In the genomic region with DNA sequence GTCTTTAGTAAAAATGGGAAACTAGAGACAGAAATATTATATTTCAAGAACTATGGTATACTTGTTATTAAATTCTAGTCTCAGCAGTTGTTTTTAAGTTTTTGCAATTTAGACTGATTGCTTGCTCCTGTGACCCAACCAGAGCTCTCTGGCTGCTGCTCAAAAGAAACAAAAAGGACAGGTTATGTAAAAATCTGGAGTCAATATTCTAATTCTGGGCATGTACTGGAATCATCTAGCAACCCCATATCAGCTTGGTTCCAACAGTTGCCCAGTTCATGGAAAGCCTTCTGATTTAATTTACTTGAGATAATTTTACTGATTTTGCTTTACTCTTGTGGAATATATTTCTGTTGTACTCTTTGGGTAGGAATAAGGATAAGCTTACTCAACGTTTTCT, we compare ENCODE assay signal across 29 cellular contexts. TPM values are rescaled to one million over a fixed set of nuclear protein-coding genes. Genes with fewer than 3 reads are reported as not detected.
"Had no signal": no experiment of that assay in that cellular context is flagged by ENCODE, and none has a peak within 500 bp of the region (broad histone marks: within the 10 kb centered on the region; RNA-seq: fewer than 3 reads in every experiment).

No MANE protein-coding gene starts in this region.

- H3K27ac Mint-ChIP-seq: mesothelial cell of epicardium, naive B cell had no signal

- H3K27ac ChIP-seq: coronary artery, dorsolateral prefrontal cortex, epithelial cell of prostate, esophagus squamous epithelium, gastrocnemius medialis, heart right ventricle, left ventricle myocardium inferior, lower lobe of right lung had no signal

- H3K4me1 ChIP-seq: gastrocnemius medialis, heart right ventricle, left ventricle myocardium inferior, lower lobe of right lung had no signal

- DNase-seq: dermis blood vessel endothelial cell; dorsolateral prefrontal cortex; effector CD4-positive, alpha-beta T cell; effector memory CD4-positive, alpha-beta T cell; erythroblast; esophagus squamous epithelium; foreskin fibroblast; foreskin melanocyte; gastrocnemius medialis; glutamatergic neuron; head of caudate nucleus; heart right ventricle; hippocampal formation; left cardiac atrium; left ventricle myocardium inferior; lower lobe of right lung; mesenchymal stem cell; mucosa of descending colon; naive B cell had no signal

- H3K36me3 ChIP-seq: esophagus squamous epithelium, gastrocnemius medialis, heart right ventricle, left ventricle myocardium inferior, lower lobe of right lung had no signal

- H3K4me1 Mint-ChIP-seq: mesothelial cell of epicardium had no signal

- H3K4me3 Mint-ChIP-seq: mesothelial cell of epicardium, naive B cell had no signal

- FAIRE-seq: colon, endothelial cell of umbilical vein, islet of Langerhans, keratinocyte had no signal

- H3K27me3 ChIP-seq: esophagus squamous epithelium, gastrocnemius medialis had no signal

- ATAC-seq: esophagus mucosa, gastrocnemius medialis, heart right ventricle, left cardiac atrium, lower lobe of right lung, mucosa of descending colon had no signal

- H3K9me3 ChIP-seq: gastrocnemius medialis, lower lobe of right lung, mucosa of descending colon had no signal

- H3K4me3 ChIP-seq: coronary artery, dorsolateral prefrontal cortex, esophagus squamous epithelium, gastrocnemius medialis, heart right ventricle, left ventricle myocardium inferior, lower lobe of right lung, mucosa of descending colon had no signal

RNA-seq across cellular contexts. Expression of gene KCP, which starts 10.3 kb away (rescaled TPM):
- total RNA-seq: endothelial cell of umbilical vein, lung microvascular endothelial cell had no signal
- polyA plus RNA-seq: endothelial cell of umbilical vein, keratinocyte had no signal

RNA-seq across cellular contexts. Expression of gene IRF5, which starts 37.5 kb away (rescaled TPM):
- total RNA-seq: glomerular endothelial cell, lung microvascular endothelial cell had no signal
